10 cellular contexts compared by ENCODE assay signal in genomic region chr12:22287776-22288621, GRCh38. TPM values are rescaled to one million over a fixed set of nuclear protein-coding genes. Genes with fewer than 3 reads are reported as not detected.
A peak's percentile ranks its signal among the peaks of the same experiment; 100 is the strongest.
DNase-seq lines count a peak whose midpoint lies in the region; ATAC-seq and TF ChIP-seq lines count a peak whose summit lies in the region.
"Had no signal": no experiment of that assay in that cellular context is flagged by ENCODE, and none has a peak within 500 bp of the region (broad histone marks: within the 10 kb centered on the region; RNA-seq: fewer than 3 reads in every experiment).

No MANE protein-coding gene starts in this region.

- H3K9ac ChIP-seq in mammary epithelial cell (ENCODE audit: insufficient read depth, low read length) = no peak overlapping the region

- no peaks in the 10 kb centered on the region for H4K20me1 ChIP-seq in mammary epithelial cell (ENCODE audit: insufficient read depth, low read length)

- H3K9me3 Mint-ChIP-seq in MCF 10A (ENCODE audit: unreplicated experiment) (no peaks in the 10 kb centered on the region), immature natural killer cell (peaks cover 0 to 2% (median 0%) of the 10 kb centered on the region in 6 donors)
- no peaks in the 10 kb centered on the region for H3K9me3 Mint-ChIP-seq in activated CD4-positive, alpha-beta T cell treated with anti-CD3 and anti-CD28 coated beads, Interleukin-2, amount 10 ng/mL, durations not matched to agents 7 days and 5 days

- POLR2A ChIA-PET in MCF 10A (lab: Yijun Ruan, JAX) = interaction anchor here (0.6 to 1.1 kb wide), 3 partner anchors 12 to 22 kb away, joined by 3 to 7 read pairs (median 3); no protein-coding TSS in a partner anchor
- POLR2A ChIA-PET in activated CD4-positive, alpha-beta T cell treated with anti-CD3 and anti-CD28 coated beads, Interleukin-2, amount 10 ng/mL, durations not matched to agents 7 days and 5 days (lab: Charles Lee) = no interaction called here

- in situ Hi-C loops in mammary epithelial cell (cut with MboI; ENCODE audit: low sequenced_read_pairs in 2 of 2) = no loop called here

- no peaks in the 10 kb centered on the region for H3K27me3 ChIP-seq in mammary epithelial cell (ENCODE audit: insufficient read depth, low read length)
- H3K27me3 ChIP-seq in aorta (ENCODE audit: control insufficient read depth in 1 of 2, insufficient read depth in 2 of 2, low read length in 1 of 2) = no peaks in the 10 kb centered on the region

- CTCF ChIA-PET in mammary epithelial cell (lab: Charles Lee; ENCODE audit: low non-redundant PET) (no interaction called here), MCF 10A (lab: Yijun Ruan, JAX) (interaction anchor here (0.6 to 0.8 kb wide), 2 partner anchors 11 to 205 kb away, joined by 3 to 4 read pairs; no protein-coding TSS in a partner anchor)
- CTCF ChIA-PET in activated CD4-positive, alpha-beta T cell treated with anti-CD3 and anti-CD28 coated beads, Interleukin-2, amount 10 ng/mL, durations not matched to agents 7 days and 5 days (lab: Charles Lee) = interaction anchor here (0.6 kb wide), 1 partner anchor 11 kb away, joined by 3 read pairs; no protein-coding TSS in a partner anchor

- H3K4me3 ChIP-seq in mammary epithelial cell (replicated peaks in 1 of 3; ENCODE audit: insufficient read depth in 1 of 3, low read depth in 2 of 3, low read length in 3 of 3) = no peak overlapping the region
- H3K4me3 ChIP-seq in aorta (ENCODE audit: low read length in 2 of 2) = no peak overlapping the region

- H3K79me2 ChIP-seq in mammary epithelial cell (ENCODE audit: insufficient read depth, low read length) = no peaks in the 10 kb centered on the region

- H3K4me1 ChIP-seq in mammary epithelial cell (ENCODE audit: insufficient read depth, low read length) (peaks cover 25% of the 10 kb centered on the region), aorta (ENCODE audit: control insufficient read depth in 1 of 2, insufficient read depth in 2 of 2, low read length in 2 of 2) (peaks cover under 1 to 1% of the 10 kb centered on the region in 2 donors)

- H3K27ac ChIP-seq in mammary epithelial cell (ENCODE audit: insufficient read depth, low read depth, low read length) (no peak overlapping the region), aorta (ENCODE audit: low read depth in 1 of 2, low read length in 2 of 2) (no peak overlapping the region)

- H3K4me2 ChIP-seq in mammary epithelial cell (ENCODE audit: insufficient read depth, low read depth, low read length) = no peak overlapping the region

- H3K4me1 Mint-ChIP-seq in MCF 10A (ENCODE audit: insufficient read depth, unreplicated experiment) (peaks cover 24% of the 10 kb centered on the region), immature natural killer cell (peaks cover 12 to 19% of the 10 kb centered on the region in 2 donors)
- H3K4me1 Mint-ChIP-seq in activated CD4-positive, alpha-beta T cell treated with anti-CD3 and anti-CD28 coated beads, Interleukin-2, amount 10 ng/mL, durations not matched to agents 7 days and 5 days = peaks cover 10% of the 10 kb centered on the region

- DNase-seq in mammary epithelial cell (peak; percentile 57), MCF 10A (ENCODE audit: unreplicated experiment) (no peak), immature natural killer cell (no peak), aorta (no peak), left colon (no peak), NCI-H1436 treated with DMSO at 0.1 percent for 48 hours (lab: John Stamatoyannopoulos, UW) (no peak)
- no peak for DNase-seq in activated CD4-positive, alpha-beta T cell treated with anti-CD3 and anti-CD28 coated beads, Interleukin-2, amount 10 ng/mL, durations not matched to agents 7 days and 5 days
- DNase-seq: COR-L47 had no signal

- H2AFZ ChIP-seq in mammary epithelial cell (ENCODE audit: low read depth, low read length) = peak overlapping the region; percentile 46

- no peak for TF ChIP-seq CTCF in mammary epithelial cell (conservative IDR thresholded peaks at IDR 0.05 in 1 of 2, IDR thresholded peaks at IDR 0.05 in 1 of 2; ENCODE audit: extremely low read depth in 1 of 2, insufficient read depth in 1 of 2, low read depth in 1 of 2, low read length in 2 of 2)
- TF ChIP-seq CTCF in MCF 10A (IDR thresholded peaks at IDR 0.05; ENCODE audit: unreplicated experiment) = no peak

- H3K27me3 Mint-ChIP-seq in MCF 10A (ENCODE audit: insufficient read depth, unreplicated experiment) (no peaks in the 10 kb centered on the region), immature natural killer cell (ENCODE audit: low read depth in 3 of 3) (peaks cover 0 to 4% (median 3%) of the 10 kb centered on the region in 3 donors)
- no peaks in the 10 kb centered on the region for H3K27me3 Mint-ChIP-seq in activated CD4-positive, alpha-beta T cell treated with anti-CD3 and anti-CD28 coated beads, Interleukin-2, amount 10 ng/mL, durations not matched to agents 7 days and 5 days

- H3K36me3 ChIP-seq in mammary epithelial cell (ENCODE audit: insufficient read depth, low read length) = no peaks in the 10 kb centered on the region
- H3K36me3 ChIP-seq in aorta (ENCODE audit: control insufficient read depth in 1 of 2, insufficient read depth in 2 of 2, low read length in 1 of 2) = no peaks in the 10 kb centered on the region

- H3K36me3 Mint-ChIP-seq in MCF 10A (ENCODE audit: insufficient read depth, unreplicated experiment) = peaks cover 11% of the 10 kb centered on the region
- H3K36me3 Mint-ChIP-seq in activated CD4-positive, alpha-beta T cell treated with anti-CD3 and anti-CD28 coated beads, Interleukin-2, amount 10 ng/mL, durations not matched to agents 7 days and 5 days (ENCODE audit: low read depth) = no peaks in the 10 kb centered on the region
- no peaks in the 10 kb centered on the region for H3K36me3 Mint-ChIP-seq in immature natural killer cell

- H3K9me3 ChIP-seq in mammary epithelial cell (replicated peaks; ENCODE audit: insufficient read depth, low read length) = no peaks in the 10 kb centered on the region
- no peaks in the 10 kb centered on the region for H3K9me3 ChIP-seq in aorta (ENCODE audit: control insufficient read depth, low read length)

- dilution Hi-C loops in mammary epithelial cell (cut with HindIII; ENCODE audit: low sequenced_read_pairs) = no loop called here

- no peak overlapping the region for H3K4me3 Mint-ChIP-seq in MCF 10A (ENCODE audit: unreplicated experiment)
- no peak overlapping the region for H3K4me3 Mint-ChIP-seq in activated CD4-positive, alpha-beta T cell treated with anti-CD3 and anti-CD28 coated beads, Interleukin-2, amount 10 ng/mL, durations not matched to agents 7 days and 5 days
- peak overlapping the region in 3 of 5 donors; percentile 3 to 42 (median 34) for H3K4me3 Mint-ChIP-seq in immature natural killer cell

- ATAC-seq in aorta (ENCODE audit: low FRiP score) (peak; percentile 16), GM21619 (IDR thresholded peaks at IDR 0.05; ENCODE audit: unreplicated experiment) (no peak), left colon (no peak)

- 69% methylated on average over 11 of the region's 11 CpGs for WGBS in mammary epithelial cell (ENCODE audit: low coverage, missing lambda C conversion rate)
- WGBS in aorta, 2 donors = 35 to 38% methylated on average over 11 of the region's 11 CpGs

- H3K27ac Mint-ChIP-seq in MCF 10A (ENCODE audit: low read depth, unreplicated experiment) = no peak overlapping the region
- peak overlapping the region; percentile 43 for H3K27ac Mint-ChIP-seq in activated CD4-positive, alpha-beta T cell treated with anti-CD3 and anti-CD28 coated beads, Interleukin-2, amount 10 ng/mL, durations not matched to agents 7 days and 5 days
- H3K27ac Mint-ChIP-seq in immature natural killer cell = peak overlapping the region in 3 of 6 donors; percentile 6 to 37 (median 10)

- intact Hi-C loops in mammary epithelial cell (cut with micrococcal nuclease) = no loop called here
- intact Hi-C loops in MCF 10A (cut with micrococcal nuclease) = no loop called here
- intact Hi-C loops in aorta (cut with DNase I) = loop anchor here in 1 of 2 donors (10.0 kb wide), 1 partner anchor 63 kb away; no protein-coding TSS in a partner anchor
- intact Hi-C loops in left colon (cut with DNase I, micrococcal nuclease) = no loop called here

- BruUV-seq in mammary epithelial cell (replicated peaks; lab: Mats Ljungman, UMichigan) = no TSS peak
- no TSS peak for BruUV-seq in MCF 10A (replicated peaks; lab: Mats Ljungman, UMichigan)

RNA-seq across cellular contexts. Expression of gene ST8SIA1, which starts 46.5 kb away (rescaled TPM):
- total RNA-seq in mammary epithelial cell = under 1 TPM; 0.50 to 0.87 TPM
- polyA plus RNA-seq in mammary epithelial cell = 0.70 TPM
- 5.9 TPM for polyA minus RNA-seq in mammary epithelial cell
- 3.8 and 4.7 TPM in 2 replicates for total RNA-seq in MCF 10A (2022)
- under 1 TPM; 0.52 to 0.62 TPM for total RNA-seq in activated CD4-positive, alpha-beta T cell treated with anti-CD3 and anti-CD28 coated beads, Interleukin-2, amount 10 ng/mL, durations not matched to agents 7 days and 5 days
- polyA plus RNA-seq in immature natural killer cell = not detected
- total RNA-seq in aorta = 1 to 10 TPM; 3.6 to 9.0 TPM
- 10 to 100 TPM in 1 of 2 donors, 1 to 10 TPM in 1; 3.6 to 10.4 TPM for polyA plus RNA-seq in aorta
- 1 to 10 TPM; 1.0 to 4.9 TPM for total RNA-seq in left colon
- total RNA-seq: NCI-H460 had no signal

Comparison
In these comparisons a context has a peak if more than half of its experiments do, and no peak if none do; other contexts are left out.
1. H3K4me3 Mint-ChIP-seq: peak in immature natural killer cell (3 of 5); none in MCF 10A (single experiment) and activated CD4-positive, alpha-beta T cell treated with anti-CD3 and anti-CD28 coated beads, Interleukin-2, amount 10 ng/mL, durations not matched to agents 7 days and 5 days (single experiment).